In the genomic region with DNA sequence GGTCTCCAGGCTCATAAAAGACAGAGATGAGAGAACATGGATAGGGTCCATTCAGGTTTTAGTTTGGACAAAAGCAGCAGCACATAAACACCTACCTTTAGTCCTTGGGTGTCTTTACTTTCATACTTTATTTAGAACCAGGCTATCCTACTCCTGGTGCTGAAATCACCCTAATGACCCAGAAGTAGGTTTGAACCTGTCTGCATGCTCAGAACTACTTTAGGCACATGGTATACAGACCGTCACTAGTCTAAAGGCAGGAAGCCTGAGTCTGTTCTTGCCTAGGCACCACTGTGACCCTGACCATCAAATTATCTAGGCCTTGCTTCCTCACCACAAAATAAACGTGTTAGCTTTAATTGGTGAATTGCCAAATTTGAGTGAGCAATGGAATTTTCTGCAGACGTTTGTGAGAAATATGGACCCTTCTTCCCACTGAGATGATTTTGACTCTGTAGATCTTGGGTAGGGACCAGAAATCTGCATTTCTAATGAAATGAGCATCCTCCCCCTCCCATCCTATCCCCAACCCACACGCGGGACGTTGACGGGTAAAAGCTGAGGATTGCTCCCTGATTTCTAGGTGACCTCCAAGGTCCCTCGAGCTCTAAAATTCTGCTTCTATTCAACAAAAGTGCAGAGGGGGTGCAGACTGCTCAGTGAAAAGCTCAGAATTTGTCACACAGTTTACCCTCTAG, we compare ENCODE assay signal across 16 cellular contexts.
"Had no signal": no experiment of that assay in that cellular context is flagged by ENCODE, and none has a peak within 500 bp of the region (broad histone marks: within the 10 kb centered on the region; RNA-seq: fewer than 3 reads in every experiment).

No MANE protein-coding gene starts in this region.

- H3K4me3 ChIP-seq: colonic mucosa, left lung, thyroid gland had no signal

- H3K36me3 ChIP-seq: colonic mucosa, left lung, thyroid gland had no signal

- DNase-seq: activated CD4-positive, alpha-beta T cell treated with anti-CD3 and anti-CD28 coated beads, Interleukin-2, amount 50 U/mL, for 1 hour; activated naive CD4-positive, alpha-beta T cell treated with anti-CD3 and anti-CD28 coated beads for 36 hours; activated naive CD8-positive, alpha-beta T cell treated with anti-CD3 and anti-CD28 coated beads, Interleukin-2, amount 50 U/mL, for 24 hours; colonic mucosa; foreskin fibroblast; islet precursor cell; left lung; mesenchymal stem cell; naive thymus-derived CD8-positive, alpha-beta T cell; posterior cingulate gyrus; retina; stimulated activated naive B cell treated with anti-CD40 and anti-IgM and Interleukin-4, amounts not matched to agents 10 μg/mL and 1 μg/mL and 100 μg/mL, for 72 hours; SW 1271; thyroid gland had no signal

- H3K9me3 ChIP-seq: colonic mucosa, left lung, thyroid gland had no signal

- H3K4me1 ChIP-seq: colonic mucosa, left lung had no signal

- ATAC-seq: activated CD4-positive, CD25-positive, alpha-beta regulatory T cell treated with anti-CD3 and anti-CD28 coated beads, Interleukin-2, amount 50 U/mL, for 24 hours; activated naive CD8-positive, alpha-beta T cell treated with anti-CD3 and anti-CD28 coated beads, Interleukin-2, amount 50 U/mL, for 24 hours; left lung; naive thymus-derived CD8-positive, alpha-beta T cell; stimulated activated naive B cell treated with anti-CD40 and anti-IgM and Interleukin-4, amounts not matched to agents 10 μg/mL and 1 μg/mL and 100 μg/mL, for 72 hours had no signal

- H3K27me3 ChIP-seq: colonic mucosa, left lung, thyroid gland had no signal

- H3K27ac ChIP-seq: colonic mucosa, left lung, thyroid gland had no signal

- FAIRE-seq: TTC549 had no signal
